In the genomic region with DNA sequence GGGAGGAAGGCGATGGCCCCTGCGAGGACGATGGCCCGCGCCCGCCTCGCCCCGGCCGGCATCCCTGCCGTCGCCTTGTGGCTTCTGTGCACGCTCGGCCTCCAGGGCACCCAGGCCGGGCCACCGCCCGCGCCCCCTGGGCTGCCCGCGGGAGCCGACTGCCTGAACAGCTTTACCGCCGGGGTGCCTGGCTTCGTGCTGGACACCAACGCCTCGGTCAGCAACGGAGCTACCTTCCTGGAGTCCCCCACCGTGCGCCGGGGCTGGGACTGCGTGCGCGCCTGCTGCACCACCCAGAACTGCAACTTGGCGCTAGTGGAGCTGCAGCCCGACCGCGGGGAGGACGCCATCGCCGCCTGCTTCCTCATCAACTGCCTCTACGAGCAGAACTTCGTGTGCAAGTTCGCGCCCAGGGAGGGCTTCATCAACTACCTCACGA, we compare ENCODE assay signal across 8 cellular contexts. TPM values are rescaled to one million over a fixed set of nuclear protein-coding genes. Genes with fewer than 3 reads are reported as not detected.
A peak's percentile ranks its signal among the peaks of the same experiment; 100 is the strongest.
DNase-seq lines count a peak whose midpoint lies in the region; ATAC-seq, FAIRE-seq and TF ChIP-seq lines count a peak whose summit lies in the region.

No MANE protein-coding gene starts in this region.

- POLR2A ChIA-PET in H1 (lab: Charles Lee; ENCODE audit: partially characterized antibody), result interaction anchor here (0.7 to 3.1 kb wide), 29 partner anchors 9 to 279 kb away, joined by 3 to 37 read pairs (median 5); partner anchors contain the start of genes CHAC1, DNAJC17, GCHFR and PPP1R14D

- H3K4me3 Mint-ChIP-seq in activated CD4-positive, alpha-beta T cell treated with anti-CD3 and anti-CD28 coated beads, Interleukin-2, amount 10 ng/mL, durations not matched to agents 24 days and 14 days, result peak overlapping the region; percentile 90
- H3K4me3 Mint-ChIP-seq in natural killer cell, result peak overlapping the region; percentile 76

- H3K14ac ChIP-seq in H1 (ENCODE audit: insufficient read length), result no peak overlapping the region

- WGBS in H1 (ENCODE audit: extremely low coverage in 1 of 2, insufficient coverage in 1 of 2, insufficient read length in 1 of 2, insufficient replicate concordance in 2 of 2, low coverage in 1 of 2, low lambda C conversion rate in 2 of 2, missing lambda C conversion rate in 1 of 2), 2 experiments, result 2% methylated on average over 43 of the region's 44 CpGs; no CpG with 5 or more reads in 1 of the 2 experiments

- H4K8ac ChIP-seq in H1 (ENCODE audit: extremely low read depth, insufficient read depth, low read length), result peak overlapping the region; percentile 97; the same call in 1 of the 2 replicates

- no peak for DNase-seq in HFF-Myc (ENCODE audit: extremely low read depth, low read depth)
- DNase-seq in activated CD4-positive, alpha-beta T cell treated with anti-CD3 and anti-CD28 coated beads, Interleukin-2, amount 10 ng/mL, durations not matched to agents 24 days and 14 days, result peak; percentile 81
- no peak for DNase-seq in H1 (ENCODE audit: low read depth in 1 of 2, low spot score in 2 of 2)
- no peak for DNase-seq in natural killer cell
- DNase-seq in NCI-H774 (lab: John Stamatoyannopoulos, UW), result no peak
- DNase-seq in DMS153 treated with DMSO at 0.1 percent for 48 hours (lab: John Stamatoyannopoulos, UW; ENCODE audit: unreplicated experiment), result no peak

- H2BK15ac ChIP-seq in H1 (ENCODE audit: low read length), result 0 out of 2 replicates have a peak overlapping the region, but pooled peaks have one; percentile 61

- H3K27ac ChIP-seq in 22Rv1, result peak overlapping the region; percentile 82
- peak overlapping the region; percentile 82 for H3K27ac ChIP-seq in H1 (ENCODE audit: low read depth, low read length)

- peak overlapping the region; percentile 56 to 93 (median 80) for H3K9ac ChIP-seq in H1 (replicated peaks in 1 of 4; ENCODE audit: extremely low read depth in 1 of 4, low read depth in 3 of 4, low read length in 3 of 4)

- TF ChIP-seq RAD21 in H1 (IDR thresholded peaks at IDR 0.05 in 1 of 2, conservative IDR thresholded peaks at IDR 0.05 in 1 of 2; ENCODE audit: low read depth in 2 of 2, low read length in 2 of 2), result no peak

- CTCF ChIA-PET in H1 (lab: Charles Lee; ENCODE audit: partially characterized antibody), result interaction anchor here (0.8 to 14.5 kb wide), 14 partner anchors 12 to 165 kb away, joined by 3 to 157 read pairs (median 5); partner anchors contain the start of gene RHOV

- no peak overlapping the region for H3K23ac ChIP-seq in H1 (ENCODE audit: insufficient read length)

- peaks cover 3% of the 10 kb centered on the region for H3K36me3 Mint-ChIP-seq in activated CD4-positive, alpha-beta T cell treated with anti-CD3 and anti-CD28 coated beads, Interleukin-2, amount 10 ng/mL, durations not matched to agents 24 days and 14 days (ENCODE audit: low read depth)
- no peaks in the 10 kb centered on the region for H3K36me3 Mint-ChIP-seq in natural killer cell

- H3K9me3 ChIP-seq in H1 (ENCODE audit: insufficient read depth in 2 of 2, low read depth in 1 of 2, low read length in 1 of 2), result no peaks in the 10 kb centered on the region

- no peak overlapping the region for H2AK5ac ChIP-seq in H1 (ENCODE audit: low read depth, low read length)

- peaks cover 19% of the 10 kb centered on the region for H3K27me3 Mint-ChIP-seq in activated CD4-positive, alpha-beta T cell treated with anti-CD3 and anti-CD28 coated beads, Interleukin-2, amount 10 ng/mL, durations not matched to agents 24 days and 14 days
- H3K27me3 Mint-ChIP-seq in natural killer cell (ENCODE audit: low read depth in 2 of 2), result peaks cover 20 to 24% of the 10 kb centered on the region in 2 donors

- no peak for TF ChIP-seq POLR2A in H1 (IDR thresholded peaks at IDR 0.05; ENCODE audit: control extremely low read depth in 1 of 2, low read depth in 2 of 2, low read length in 2 of 2)

- intact Hi-C loops in activated CD4-positive, alpha-beta T cell treated with anti-CD3 and anti-CD28 coated beads, Interleukin-2, amount 10 ng/mL, durations not matched to agents 24 days and 14 days (cut with micrococcal nuclease), result loop anchor here (1.0 kb wide), 1 partner anchor 48 kb away; no protein-coding TSS in a partner anchor
- intact Hi-C loops in natural killer cell (cut with micrococcal nuclease), result no loop called here

- peak overlapping the region; percentile 91 for H3K4ac ChIP-seq in H1 (replicated peaks; ENCODE audit: insufficient read length, low read depth, low read length)

- H3K79me2 ChIP-seq in H1 (ENCODE audit: control insufficient read depth in 1 of 2, insufficient read depth in 2 of 2, low read length in 2 of 2), result peaks cover 0 to 45% of the 10 kb centered on the region in 2 experiments; a peak in 3 of 4 replicates

- peaks cover 27% of the 10 kb centered on the region for H3K4me1 Mint-ChIP-seq in activated CD4-positive, alpha-beta T cell treated with anti-CD3 and anti-CD28 coated beads, Interleukin-2, amount 10 ng/mL, durations not matched to agents 24 days and 14 days
- peaks cover 6% of the 10 kb centered on the region in 2 donors for H3K4me1 Mint-ChIP-seq in natural killer cell

- peaks cover 13% of the 10 kb centered on the region for H3K23me2 ChIP-seq in H1 (ENCODE audit: low read depth, low read length)

- peaks cover 0 to 2% (median 0%) of the 10 kb centered on the region in 4 experiments; a peak in 1 of 7 replicates for H3K27me3 ChIP-seq in H1 (replicated peaks in 1 of 4; ENCODE audit: control insufficient read depth in 3 of 4, extremely low read depth in 1 of 4, insufficient read depth in 3 of 4, low read length in 3 of 4)

- H2AFZ ChIP-seq in H1 (ENCODE audit: low read length), result no peak overlapping the region; the same call in 1 of the 2 replicates

- ATAC-seq in natural killer cell (peak; percentile 53 to 67 (median 53)), HG02885 (IDR thresholded peaks at IDR 0.05; ENCODE audit: poor library complexity, unreplicated experiment) (no peak)

- no peaks in the 10 kb centered on the region for H3K9me3 Mint-ChIP-seq in activated CD4-positive, alpha-beta T cell treated with anti-CD3 and anti-CD28 coated beads, Interleukin-2, amount 10 ng/mL, durations not matched to agents 24 days and 14 days
- no peaks in the 10 kb centered on the region for H3K9me3 Mint-ChIP-seq in natural killer cell

- peaks cover 24% of the 10 kb centered on the region for H3K79me1 ChIP-seq in H1 (ENCODE audit: low read depth, low read length)

- no peak for TF ChIP-seq EP300 in H1 (IDR thresholded peaks at IDR 0.05; ENCODE audit: borderline replicate concordance in 1 of 2, low read depth in 2 of 2, low read length in 2 of 2)

- H4K20me1 ChIP-seq in H1 (replicated peaks in 1 of 2; ENCODE audit: control insufficient read depth in 1 of 2, insufficient read depth in 2 of 2, low read length in 2 of 2), result peaks cover 5 to 18% of the 10 kb centered on the region in 2 experiments

- no peak overlapping the region for H2BK20ac ChIP-seq in H1 (ENCODE audit: low read length)

- FAIRE-seq in H1 (lab: Jason Lieb, UNC), result no peak

- peak overlapping the region; percentile 18 for H3K27ac Mint-ChIP-seq in activated CD4-positive, alpha-beta T cell treated with anti-CD3 and anti-CD28 coated beads, Interleukin-2, amount 10 ng/mL, durations not matched to agents 24 days and 14 days
- H3K27ac Mint-ChIP-seq in natural killer cell, result no peak overlapping the region

- peak overlapping the region; percentile 97 for H4K91ac ChIP-seq in H1 (replicated peaks; ENCODE audit: insufficient read length, low read length)

- H3K36me3 ChIP-seq in H1 (ENCODE audit: control insufficient read depth in 2 of 4, insufficient read depth in 4 of 4, low read length in 3 of 4), result peaks cover 0 to 12% (median under 1%) of the 10 kb centered on the region in 4 experiments; a peak in 4 of 8 replicates

- peaks cover 0 to 26% (median 15%) of the 10 kb centered on the region in 4 experiments; a peak in 6 of 7 replicates for H3K4me1 ChIP-seq in H1 (replicated peaks in 1 of 4; ENCODE audit: control insufficient read depth in 3 of 4, insufficient read depth in 4 of 4, low read length in 3 of 4)

- H3K4me2 ChIP-seq in H1 (ENCODE audit: insufficient read depth in 1 of 2, low read depth in 2 of 2, low read length in 2 of 2), result peak overlapping the region; percentile 85 to 96

- H3K4me3 ChIP-seq in HFF-Myc (replicated peaks; ENCODE audit: low read depth, low read length), result peak overlapping the region; percentile 32
- peak overlapping the region; percentile 65 to 88 (median 76) for H3K4me3 ChIP-seq in H1 (ENCODE audit: extremely low read depth in 1 of 4, insufficient read depth in 2 of 4, low read depth in 3 of 4, low read length in 4 of 4)

- peak overlapping the region; percentile 88; the same call in 1 of the 2 replicates for H2BK5ac ChIP-seq in H1 (ENCODE audit: low read depth, low read length)

- TF ChIP-seq CTCF in 22Rv1 (IDR thresholded peaks at IDR 0.05) (no peak), HFF-Myc (IDR thresholded peaks at IDR 0.05; ENCODE audit: low read depth, low read length, missing control alignments) (no peak), H1 (IDR thresholded peaks at IDR 0.05; ENCODE audit: control extremely low read depth in 1 of 3, insufficient read depth in 1 of 3, low read depth in 1 of 3, low read length in 3 of 3) (no peak), natural killer cell (IDR thresholded peaks at IDR 0.05) (no peak)

- H3K18ac ChIP-seq in H1 (ENCODE audit: extremely low read depth, low read length), result peak overlapping the region; percentile 93

- no peak overlapping the region for H2BK120ac ChIP-seq in H1 (replicated peaks; ENCODE audit: low read depth, low read length)

- peak overlapping the region; percentile 71 for H3K56ac ChIP-seq in H1 (replicated peaks; ENCODE audit: insufficient read length, low read depth, low read length)

- H2BK12ac ChIP-seq in H1 (ENCODE audit: low read depth, low read length), result peak overlapping the region; percentile 39

- peak overlapping the region; percentile 81 for H4K5ac ChIP-seq in H1 (ENCODE audit: insufficient read length, low read depth, low read length)

RNA-seq across cellular contexts. Expression of gene SPINT1, which starts 0.7 kb away (rescaled TPM):
- total RNA-seq in activated CD4-positive, alpha-beta T cell treated with anti-CD3 and anti-CD28 coated beads, Interleukin-2, amount 10 ng/mL, durations not matched to agents 24 days and 14 days, result 11.3 and 12.9 TPM in 2 replicates
- 117 TPM in 2 replicates for total RNA-seq in H1 (2021; fragmentation: NEBNext Ultra II Directional; extraction: Animal tissue kit (Norgen Biotek cat#: 25700))
- 155 and 266 TPM in 2 replicates for polyA plus RNA-seq in H1 (2011; rRNA removed)
- 84.0 TPM for polyA plus RNA-seq in H1 (2011; cell fraction: cytosol; rRNA removed)
- polyA plus RNA-seq in H1 (2011; cell fraction: nucleus; rRNA removed), result 163 TPM
- 64.9 to 131 TPM (median 112 TPM) in 4 replicates for polyA plus RNA-seq in H1 (2012, experiment 1 of 2)
- polyA plus RNA-seq in H1 (2012, experiment 2 of 2), result 126 TPM
- polyA plus RNA-seq in H1 (2013, experiment 1 of 2), result 164 TPM
- 165 TPM for polyA plus RNA-seq in H1 (2013, experiment 2 of 2)
- 85.9 and 106 TPM in 2 replicates for polyA minus RNA-seq in H1 (2011; rRNA and poly(A)+ RNA removed)
- 91.7 TPM for polyA minus RNA-seq in H1 (2011; cell fraction: cytosol; rRNA and poly(A)+ RNA removed)
- 80.2 TPM for polyA minus RNA-seq in H1 (2011; cell fraction: nucleus; rRNA and poly(A)+ RNA removed)
- 1 to 10 TPM in 2 of 3 donors, under 1 TPM in 1; 0.41 to 3.1 (median 1.7) TPM for total RNA-seq in natural killer cell

RNA-seq across cellular contexts. Expression of gene PPP1R14D, which starts 16.1 kb away (rescaled TPM):
- not detected in 2 replicates for total RNA-seq in activated CD4-positive, alpha-beta T cell treated with anti-CD3 and anti-CD28 coated beads, Interleukin-2, amount 10 ng/mL, durations not matched to agents 24 days and 14 days
- total RNA-seq in H1 (2021; fragmentation: NEBNext Ultra II Directional; extraction: Animal tissue kit (Norgen Biotek cat#: 25700)), result not detected in 2 replicates
- not detected in 2 replicates for polyA plus RNA-seq in H1 (2011; rRNA removed)
- polyA plus RNA-seq in H1 (2011; cell fraction: cytosol; rRNA removed), result not detected
- polyA plus RNA-seq in H1 (2011; cell fraction: nucleus; rRNA removed), result not detected
- polyA plus RNA-seq in H1 (2012, experiment 1 of 2), result not detected in 4 replicates
- polyA plus RNA-seq in H1 (2012, experiment 2 of 2), result not detected
- not detected for polyA plus RNA-seq in H1 (2013, experiment 1 of 2)
- not detected for polyA plus RNA-seq in H1 (2013, experiment 2 of 2)
- not detected in 2 replicates for polyA minus RNA-seq in H1 (2011; rRNA and poly(A)+ RNA removed)
- not detected for polyA minus RNA-seq in H1 (2011; cell fraction: cytosol; rRNA and poly(A)+ RNA removed)
- polyA minus RNA-seq in H1 (2011; cell fraction: nucleus; rRNA and poly(A)+ RNA removed), result not detected
- not detected for total RNA-seq in natural killer cell

RNA-seq across cellular contexts. Expression of gene RHOV, which starts 29.5 kb away (rescaled TPM):
- 1.0 and 1.5 TPM in 2 replicates for total RNA-seq in activated CD4-positive, alpha-beta T cell treated with anti-CD3 and anti-CD28 coated beads, Interleukin-2, amount 10 ng/mL, durations not matched to agents 24 days and 14 days
- total RNA-seq in H1 (2021; fragmentation: NEBNext Ultra II Directional; extraction: Animal tissue kit (Norgen Biotek cat#: 25700)), result 2.4 and 2.7 TPM in 2 replicates
- polyA plus RNA-seq in H1 (2011; rRNA removed), result 1.5 and 2.2 TPM in 2 replicates
- polyA plus RNA-seq in H1 (2011; cell fraction: cytosol; rRNA removed), result 2.8 TPM
- 2.0 TPM for polyA plus RNA-seq in H1 (2011; cell fraction: nucleus; rRNA removed)
- polyA plus RNA-seq in H1 (2012, experiment 1 of 2), result 3.6 to 3.9 TPM (median 3.7 TPM) in 4 replicates
- 2.3 TPM for polyA plus RNA-seq in H1 (2012, experiment 2 of 2)
- 1.5 TPM for polyA plus RNA-seq in H1 (2013, experiment 1 of 2)
- 1.4 TPM for polyA plus RNA-seq in H1 (2013, experiment 2 of 2)
- 1.3 and 1.5 TPM in 2 replicates for polyA minus RNA-seq in H1 (2011; rRNA and poly(A)+ RNA removed)
- polyA minus RNA-seq in H1 (2011; cell fraction: cytosol; rRNA and poly(A)+ RNA removed), result 2.4 TPM
- 2.9 TPM for polyA minus RNA-seq in H1 (2011; cell fraction: nucleus; rRNA and poly(A)+ RNA removed)
- total RNA-seq in natural killer cell, result not detected

RNA-seq across cellular contexts. Expression of gene DNAJC17, which starts 37.3 kb away (rescaled TPM):
- total RNA-seq in activated CD4-positive, alpha-beta T cell treated with anti-CD3 and anti-CD28 coated beads, Interleukin-2, amount 10 ng/mL, durations not matched to agents 24 days and 14 days, result 53.8 and 54.3 TPM in 2 replicates
- 39.5 and 43.8 TPM in 2 replicates for total RNA-seq in H1 (2021; fragmentation: NEBNext Ultra II Directional; extraction: Animal tissue kit (Norgen Biotek cat#: 25700))
- polyA plus RNA-seq in H1 (2011; rRNA removed), result 45.4 and 47.2 TPM in 2 replicates
- polyA plus RNA-seq in H1 (2011; cell fraction: cytosol; rRNA removed), result 58.5 TPM
- 40.6 TPM for polyA plus RNA-seq in H1 (2011; cell fraction: nucleus; rRNA removed)
- polyA plus RNA-seq in H1 (2012, experiment 1 of 2), result 46.9 to 61.4 TPM (median 54.1 TPM) in 4 replicates
- polyA plus RNA-seq in H1 (2012, experiment 2 of 2), result 25.1 TPM
- polyA plus RNA-seq in H1 (2013, experiment 1 of 2), result 57.1 TPM
- 51.5 TPM for polyA plus RNA-seq in H1 (2013, experiment 2 of 2)
- polyA minus RNA-seq in H1 (2011; rRNA and poly(A)+ RNA removed), result 26.1 and 28.2 TPM in 2 replicates
- polyA minus RNA-seq in H1 (2011; cell fraction: cytosol; rRNA and poly(A)+ RNA removed), result 26.9 TPM
- 10.4 TPM for polyA minus RNA-seq in H1 (2011; cell fraction: nucleus; rRNA and poly(A)+ RNA removed)
- 10 to 100 TPM; 36.2 to 64.9 (median 50.0) TPM for total RNA-seq in natural killer cell

RNA-seq across cellular contexts. Expression of gene ZFYVE19, which starts 37.7 kb away (rescaled TPM):
- total RNA-seq in activated CD4-positive, alpha-beta T cell treated with anti-CD3 and anti-CD28 coated beads, Interleukin-2, amount 10 ng/mL, durations not matched to agents 24 days and 14 days, result 35.6 and 37.6 TPM in 2 replicates
- 10.7 and 11.2 TPM in 2 replicates for total RNA-seq in H1 (2021; fragmentation: NEBNext Ultra II Directional; extraction: Animal tissue kit (Norgen Biotek cat#: 25700))
- 21.8 and 23.7 TPM in 2 replicates for polyA plus RNA-seq in H1 (2011; rRNA removed)
- polyA plus RNA-seq in H1 (2011; cell fraction: cytosol; rRNA removed), result 29.4 TPM
- 40.8 TPM for polyA plus RNA-seq in H1 (2011; cell fraction: nucleus; rRNA removed)
- polyA plus RNA-seq in H1 (2012, experiment 1 of 2), result 11.4 to 14.9 TPM (median 14.1 TPM) in 4 replicates
- polyA plus RNA-seq in H1 (2012, experiment 2 of 2), result 15.7 TPM
- 8.8 TPM for polyA plus RNA-seq in H1 (2013, experiment 1 of 2)
- polyA plus RNA-seq in H1 (2013, experiment 2 of 2), result 7.9 TPM
- polyA minus RNA-seq in H1 (2011; rRNA and poly(A)+ RNA removed), result 15.7 and 27.7 TPM in 2 replicates
- 11.6 TPM for polyA minus RNA-seq in H1 (2011; cell fraction: cytosol; rRNA and poly(A)+ RNA removed)
- 13.3 TPM for polyA minus RNA-seq in H1 (2011; cell fraction: nucleus; rRNA and poly(A)+ RNA removed)
- total RNA-seq in natural killer cell, result 10 to 100 TPM; 16.4 to 19.7 (median 18.5) TPM
